ENCODE assay signal across 13 cellular contexts in the genomic region with DNA sequence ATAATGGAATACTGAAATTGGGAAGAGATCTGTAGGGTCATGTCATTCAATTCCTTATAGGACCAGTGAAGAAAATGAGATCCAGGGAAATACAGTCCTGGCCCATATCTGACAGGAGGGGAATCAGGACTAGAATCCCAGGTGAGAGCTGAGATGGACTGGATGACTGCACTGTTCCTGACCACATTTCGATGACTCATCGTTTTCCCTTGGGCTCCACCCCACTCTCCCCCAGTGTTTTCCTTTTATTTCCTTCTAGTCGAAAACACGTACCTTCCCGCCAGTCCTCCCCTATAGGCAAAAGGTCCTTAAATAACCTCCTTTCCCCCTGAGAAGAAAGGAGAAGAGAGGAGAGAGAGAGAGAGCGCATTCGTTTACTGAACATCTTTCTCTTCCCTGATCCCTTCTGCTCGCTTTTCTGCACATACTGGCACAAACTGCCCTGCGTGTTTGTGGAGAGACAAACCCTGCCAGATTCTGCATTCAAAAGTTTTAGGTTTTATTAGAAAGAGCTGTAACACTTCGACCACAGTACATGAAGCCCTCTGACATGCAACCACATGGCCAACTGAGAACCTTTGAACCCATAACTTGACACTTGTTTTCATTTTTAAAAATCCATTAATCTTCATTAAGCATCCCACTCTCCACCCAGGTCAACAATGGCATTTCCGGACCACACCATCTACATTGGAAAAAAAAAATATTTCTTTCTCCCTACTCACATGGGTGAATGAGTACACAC.
A peak's percentile ranks its signal among the peaks of the same experiment; 100 is the strongest.
DNase-seq lines count a peak whose midpoint lies in the region; ATAC-seq, FAIRE-seq and TF ChIP-seq lines count a peak whose summit lies in the region.
"Had no signal": no experiment of that assay in that cellular context is flagged by ENCODE, and none has a peak within 500 bp of the region (broad histone marks: within the 10 kb centered on the region; RNA-seq: fewer than 3 reads in every experiment).

No MANE protein-coding gene starts in this region.

- no peaks in the 10 kb centered on the region for H3K27me3 ChIP-seq in BJ (ENCODE audit: control insufficient read depth, insufficient read depth, low read length)
- no peaks in the 10 kb centered on the region for H3K27me3 ChIP-seq in mammary epithelial cell (ENCODE audit: insufficient read depth, low read length)
- H3K27me3 ChIP-seq: adrenal gland, dorsolateral prefrontal cortex had no signal

- H3K4me2 ChIP-seq in mammary epithelial cell (ENCODE audit: insufficient read depth, low read depth, low read length), result no peak overlapping the region
- H3K4me2 ChIP-seq: KMS-11, SK-N-SH had no signal

- H3K9ac ChIP-seq in mammary epithelial cell (ENCODE audit: insufficient read depth, low read length), result no peak overlapping the region
- H3K9ac ChIP-seq: KMS-11, SK-N-SH had no signal

- H4K20me1 ChIP-seq in mammary epithelial cell (ENCODE audit: insufficient read depth, low read length), result no peaks in the 10 kb centered on the region

- intact Hi-C loops in mammary epithelial cell (cut with micrococcal nuclease), result no loop called here

- no peaks in the 10 kb centered on the region for H3K4me1 ChIP-seq in mammary epithelial cell (ENCODE audit: insufficient read depth, low read length)
- H3K4me1 ChIP-seq: adrenal gland, left ventricle myocardium inferior had no signal

- H3K4me3 ChIP-seq in BJ (ENCODE audit: low read depth, low read length) (no peak overlapping the region), mammary epithelial cell (replicated peaks in 1 of 3; ENCODE audit: insufficient read depth in 1 of 3, low read depth in 2 of 3, low read length in 3 of 3) (no peak overlapping the region)
- H3K4me3 ChIP-seq: adrenal gland, dorsolateral prefrontal cortex, left ventricle myocardium inferior had no signal

- no peak overlapping the region for H3K27ac ChIP-seq in mammary epithelial cell (ENCODE audit: insufficient read depth, low read depth, low read length)
- H3K27ac ChIP-seq: adrenal gland, dorsolateral prefrontal cortex, KMS-11, left ventricle myocardium inferior had no signal

- FAIRE-seq in HTR-8/SVneo (lab: Jason Lieb, UNC), result peak; percentile 23

- DNase-seq in BJ (ENCODE audit: low read depth) (peak; percentile 83), HTR-8/SVneo (ENCODE audit: insufficient read length, low spot score) (no peak), mammary epithelial cell (peak; percentile 46), kidney tubule cell (ENCODE audit: low spot score) (peak; percentile 65), mucosa of gallbladder (ENCODE audit: low spot score) (no peak), ACHN (no peak), NCI-H1694 (lab: John Stamatoyannopoulos, UW) (no peak)
- DNase-seq: adrenal gland, dorsolateral prefrontal cortex, left ventricle myocardium inferior had no signal

- WGBS in mammary epithelial cell (ENCODE audit: low coverage, missing lambda C conversion rate), result 96% methylated on average over 9 of the region's 11 CpGs

- in situ Hi-C loops in mammary epithelial cell (cut with MboI; ENCODE audit: low sequenced_read_pairs in 2 of 2), result no loop called here
- in situ Hi-C loops in ACHN (cut with HindIII; ENCODE audit: low pct_ligation_motif_present, low pct_unique_long_range_greater_than_20kb, low sequenced_read_pairs), result no loop called here

- dilution Hi-C loops in mammary epithelial cell (cut with HindIII; ENCODE audit: low sequenced_read_pairs), result no loop called here

- no peak for ATAC-seq in GM18502 (IDR thresholded peaks at IDR 0.05; ENCODE audit: poor library complexity, unreplicated experiment)

- no TSS peak for BruUV-seq in mammary epithelial cell (replicated peaks; lab: Mats Ljungman, UMichigan)

- H3K79me2 ChIP-seq in mammary epithelial cell (ENCODE audit: insufficient read depth, low read length), result no peaks in the 10 kb centered on the region

- no peaks in the 10 kb centered on the region for H3K9me3 ChIP-seq in mammary epithelial cell (replicated peaks; ENCODE audit: insufficient read depth, low read length)
- H3K9me3 ChIP-seq: adrenal gland, left ventricle myocardium inferior, SK-N-SH had no signal

- H3K36me3 ChIP-seq in BJ (ENCODE audit: control insufficient read depth, insufficient read depth, low read length) (no peaks in the 10 kb centered on the region), mammary epithelial cell (ENCODE audit: insufficient read depth, low read length) (no peaks in the 10 kb centered on the region)
- H3K36me3 ChIP-seq: adrenal gland, left ventricle myocardium inferior had no signal

- POLR2A ChIA-PET in BJ (lab: Charles Lee), result interaction anchor here (0.7 to 1.0 kb wide), 3 partner anchors 146 to 974 kb away, joined by 3 to 4 read pairs (median 3); no protein-coding TSS in a partner anchor

- TF ChIP-seq CTCF in BJ (IDR thresholded peaks at IDR 0.05; ENCODE audit: insufficient read depth, low read depth, low read length) (no peak), mammary epithelial cell (conservative IDR thresholded peaks at IDR 0.05 in 1 of 2, IDR thresholded peaks at IDR 0.05 in 1 of 2; ENCODE audit: extremely low read depth in 1 of 2, insufficient read depth in 1 of 2, low read depth in 1 of 2, low read length in 2 of 2) (no peak)

- CTCF ChIA-PET in BJ (lab: Yijun Ruan, JAX) (interaction anchor here (0.6 to 2.7 kb wide), 7 partner anchors 144 to 974 kb away, joined by 3 to 16 read pairs (median 3); a partner anchor contains a TSS), mammary epithelial cell (lab: Charles Lee; ENCODE audit: low non-redundant PET) (interaction anchor here (0.9 kb wide), 1 partner anchor 946 kb away, joined by 5 read pairs; no protein-coding TSS in a partner anchor)

- H2AFZ ChIP-seq in mammary epithelial cell (ENCODE audit: low read depth, low read length), result no peak overlapping the region

Comparison
In these comparisons a context has a peak if more than half of its experiments do, and no peak if none do; other contexts are left out.
1. DNase-seq: peak in BJ (single experiment), mammary epithelial cell (single experiment) and kidney tubule cell (single experiment); none in HTR-8/SVneo (single experiment), mucosa of gallbladder (single experiment), ACHN (single experiment) and NCI-H1694 (single experiment).